Comparison of ENCODE assay signal across 21 cellular contexts in the genomic region with DNA sequence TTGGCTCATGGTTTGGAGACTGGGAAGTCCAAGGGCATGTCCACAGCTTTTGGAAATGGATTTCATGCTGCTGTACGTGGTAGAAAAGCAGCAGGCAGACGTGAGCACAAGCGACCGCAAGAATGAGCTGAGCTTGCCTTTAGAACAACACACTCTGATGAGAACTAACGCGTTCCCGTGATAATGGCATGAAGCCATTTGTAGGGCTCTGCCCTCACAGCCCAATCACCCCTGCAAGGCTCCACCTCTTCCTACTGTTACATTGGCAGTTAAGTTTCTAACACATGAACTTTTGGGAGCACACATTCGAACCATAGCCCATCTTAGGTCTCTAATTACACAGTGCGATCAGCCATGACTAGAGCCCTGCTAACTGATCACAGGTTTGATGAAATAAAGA.
DNase-seq lines count a peak whose midpoint lies in the region; TF ChIP-seq lines count a peak whose summit lies in the region.
"Had no signal": no experiment of that assay in that cellular context is flagged by ENCODE, and none has a peak within 500 bp of the region (broad histone marks: within the 10 kb centered on the region; RNA-seq: fewer than 3 reads in every experiment).

No MANE protein-coding gene starts in this region.

- H3K27me3 ChIP-seq in ascending aorta = no peaks in the 10 kb centered on the region
- H3K27me3 ChIP-seq in testis = no peaks in the 10 kb centered on the region
- H3K27me3 ChIP-seq: dorsolateral prefrontal cortex had no signal

- intact Hi-C loops in ascending aorta (cut with DNase I) = loop anchor here (5.0 kb wide), 1 partner anchor 198 kb away; a partner anchor contains a TSS
- intact Hi-C loops in testis (cut with DNase I; ENCODE audit: low total_unique reads) = no loop called here
- intact Hi-C loops in CD14-positive monocyte (cut with micrococcal nuclease) = no loop called here

- peaks cover 32 to 77% of the 10 kb centered on the region in 2 donors for H3K4me1 ChIP-seq in ascending aorta
- H3K4me1 ChIP-seq in testis = peaks cover 55% of the 10 kb centered on the region

- DNase-seq in HK-2 (ENCODE audit: unreplicated experiment) (peak; percentile 67), ascending aorta (ENCODE audit: low spot score in 2 of 2) (no peak), kidney tubule cell (ENCODE audit: low spot score) (peak; percentile 90), testis (peak; percentile 69), DMS153 treated with DMSO at 0.1 percent for 48 hours (lab: John Stamatoyannopoulos, UW; ENCODE audit: unreplicated experiment) (no peak), T-helper 9 cell (no peak), CD14-positive monocyte (ENCODE audit: low spot score) (no peak)
- DNase-seq in stimulated activated CD4-positive, alpha-beta T cell treated with anti-CD3 and anti-CD28 coated beads, Interleukin-4, amount 100 ng/mL, for 4 hours = no peak
- DNase-seq: activated CD4-positive, alpha-beta memory T cell treated with anti-CD3 and anti-CD28 coated beads, Interleukin-2, amount 10 ng/mL, durations not matched to agents 7 days and 5 days; aorta; C1 segment of cervical spinal cord; DMS79 treated with DMSO at 0.1 percent for 48 hours; dorsolateral prefrontal cortex; HFFc6; NCI-H2171 treated with DMSO at 0.1 percent for 48 hours; occipital lobe; SIG-M5; stimulated activated CD4-positive, alpha-beta T cell treated with anti-CD3 and anti-CD28 coated beads, Interleukin-12 subunit alpha, Interleukin-12 subunit beta, amount 100 ng/mL, for 4 hours had no signal

- 55 to 72% methylated on average over 9 of the region's 9 CpGs for WGBS in testis, 2 donors

- H3K4me3 ChIP-seq in ascending aorta (no peak overlapping the region), testis (no peak overlapping the region)
- H3K4me3 ChIP-seq: dorsolateral prefrontal cortex had no signal

- H3K4me3 Mint-ChIP-seq in CD14-positive monocyte = no peak overlapping the region
- H3K4me3 Mint-ChIP-seq: activated CD4-positive, alpha-beta memory T cell treated with anti-CD3 and anti-CD28 coated beads, Interleukin-2, amount 10 ng/mL, durations not matched to agents 7 days and 5 days; activated T-helper 17 cell treated with anti-CD3 and anti-CD28 coated beads, Interleukin-2, amount 50 U/mL, for 72 hours; mesothelial cell of epicardium had no signal

- no peak overlapping the region for H3K27ac Mint-ChIP-seq in CD14-positive monocyte
- H3K27ac Mint-ChIP-seq: activated CD4-positive, alpha-beta memory T cell treated with anti-CD3 and anti-CD28 coated beads, Interleukin-2, amount 10 ng/mL, durations not matched to agents 7 days and 5 days; mesothelial cell of epicardium had no signal

- H3K36me3 Mint-ChIP-seq in CD14-positive monocyte = no peaks in the 10 kb centered on the region
- H3K36me3 Mint-ChIP-seq: mesothelial cell of epicardium had no signal

- TF ChIP-seq CTCF in ascending aorta (IDR thresholded peaks at IDR 0.05) = no peak
- no peak for TF ChIP-seq CTCF in testis (IDR thresholded peaks at IDR 0.05)
- TF ChIP-seq CTCF in CD14-positive monocyte (IDR thresholded peaks at IDR 0.05) = no peak

- H3K27ac ChIP-seq in ascending aorta (peak overlapping the region; percentile 29 to 83), testis (peak overlapping the region; percentile 48 to 71)
- H3K27ac ChIP-seq: HL-60 had no signal

- no peaks in the 10 kb centered on the region for H3K36me3 ChIP-seq in ascending aorta
- H3K36me3 ChIP-seq in testis (ENCODE audit: low read depth, missing control alignments) = no peaks in the 10 kb centered on the region

- H3K9me3 ChIP-seq in ascending aorta = no peaks in the 10 kb centered on the region
- H3K9me3 ChIP-seq in testis = no peaks in the 10 kb centered on the region

- peaks cover 0 to 2% (median 2%) of the 10 kb centered on the region in 3 donors for H3K27me3 Mint-ChIP-seq in CD14-positive monocyte (ENCODE audit: low read depth in 3 of 3)
- H3K27me3 Mint-ChIP-seq: activated CD4-positive, alpha-beta memory T cell treated with anti-CD3 and anti-CD28 coated beads, Interleukin-2, amount 10 ng/mL, durations not matched to agents 7 days and 5 days; activated T-helper 17 cell treated with anti-CD3 and anti-CD28 coated beads, Interleukin-2, amount 50 U/mL, for 72 hours had no signal

- TF ChIP-seq POLR2A in testis (IDR thresholded peaks at IDR 0.05) = no peak

- peaks cover 28% of the 10 kb centered on the region for H3K4me1 Mint-ChIP-seq in CD14-positive monocyte

- no peaks in the 10 kb centered on the region for H3K9me3 Mint-ChIP-seq in CD14-positive monocyte
- H3K9me3 Mint-ChIP-seq: activated CD4-positive, alpha-beta memory T cell treated with anti-CD3 and anti-CD28 coated beads, Interleukin-2, amount 10 ng/mL, durations not matched to agents 7 days and 5 days; activated T-helper 17 cell treated with anti-CD3 and anti-CD28 coated beads, Interleukin-2, amount 50 U/mL, for 72 hours; HFFc6; mesothelial cell of epicardium had no signal

Comparison
In these comparisons a context has a peak if more than half of its experiments do, and no peak if none do; other contexts are left out.
1. DNase-seq: peak in HK-2 (single experiment), kidney tubule cell (single experiment) and testis (single experiment); none in ascending aorta (0 of 2), DMS153 treated with DMSO at 0.1 percent for 48 hours (single experiment), stimulated activated CD4-positive, alpha-beta T cell treated with anti-CD3 and anti-CD28 coated beads, Interleukin-4, amount 100 ng/mL, for 4 hours (0 of 2), T-helper 9 cell (single experiment) and CD14-positive monocyte (single experiment).